ENCODE assay signal across 8 cellular contexts in genomic region chr2:223896751-223897320, GRCh38. TPM values are rescaled to one million over a fixed set of nuclear protein-coding genes. Genes with fewer than 3 reads are reported as not detected.
A peak's percentile ranks its signal among the peaks of the same experiment; 100 is the strongest.
DNase-seq lines count a peak whose midpoint lies in the region; ATAC-seq and TF ChIP-seq lines count a peak whose summit lies in the region.

No MANE protein-coding gene starts in this region.

- no peak overlapping the region for H3K27ac ChIP-seq in right atrium auricular region

- no peaks in the 10 kb centered on the region for H3K27me3 ChIP-seq in GM06990 (replicated peaks; ENCODE audit: control insufficient read depth, insufficient read depth, low read length)
- H3K27me3 ChIP-seq in right atrium auricular region, result no peaks in the 10 kb centered on the region

- H3K4me3 Mint-ChIP-seq in chondrocyte (ENCODE audit: unreplicated experiment), result no peak overlapping the region

- TF ChIP-seq CTCF in GM06990 (IDR thresholded peaks at IDR 0.05; ENCODE audit: insufficient read depth, low read length, poor library complexity, severe bottlenecking) (no peak), chondrocyte (IDR thresholded peaks at IDR 0.05) (no peak), right atrium auricular region (IDR thresholded peaks at IDR 0.05) (no peak)

- no peaks in the 10 kb centered on the region for H3K4me1 ChIP-seq in right atrium auricular region

- peaks cover 3% of the 10 kb centered on the region for H3K4me1 Mint-ChIP-seq in chondrocyte (ENCODE audit: low read depth)

- DNase-seq in GM06990 (ENCODE audit: extremely low read depth, insufficient read length) (peak; percentile 78), chondrocyte (ENCODE audit: low spot score) (no peak), ecto neural progenitor cell (ENCODE audit: low spot score) (no peak), head of caudate nucleus (no peak), right atrium auricular region (ENCODE audit: low spot score) (no peak)
- DNase-seq in stimulated activated naive CD4-positive, alpha-beta T cell treated with Interleukin-2 at 50 U/mL for 16 hours (lab: John Stamatoyannopoulos, UW), result no peak

- ATAC-seq in GM21423 (IDR thresholded peaks at IDR 0.05; ENCODE audit: unreplicated experiment) (peak; percentile 67), HG03558 (IDR thresholded peaks at IDR 0.05; ENCODE audit: extremely low read depth, unreplicated experiment) (peak; percentile 50)

- H3K9me3 Mint-ChIP-seq in chondrocyte (ENCODE audit: low read depth), result no peaks in the 10 kb centered on the region

- intact Hi-C loops in head of caudate nucleus (cut with DNase I), result no loop called here

- H3K36me3 ChIP-seq in GM06990 (ENCODE audit: control insufficient read depth, insufficient read depth, low read length) (peaks cover 7% of the 10 kb centered on the region), right atrium auricular region (peaks cover 46% of the 10 kb centered on the region)

- H3K9me3 ChIP-seq in right atrium auricular region, result no peaks in the 10 kb centered on the region

- H3K36me3 Mint-ChIP-seq in chondrocyte (ENCODE audit: low read depth), result peaks cover 30% of the 10 kb centered on the region

- H3K27ac Mint-ChIP-seq in chondrocyte (ENCODE audit: unreplicated experiment), result peak overlapping the region; percentile 41

- H3K4me3 ChIP-seq in GM06990 (replicated peaks; ENCODE audit: low read depth, low read length) (no peak overlapping the region), right atrium auricular region (no peak overlapping the region)

- H3K27me3 Mint-ChIP-seq in chondrocyte (ENCODE audit: low read depth), result no peaks in the 10 kb centered on the region

RNA-seq across cellular contexts. Expression of gene WDFY1, which starts 48.3 kb away (rescaled TPM):
- 52.3 to 68.0 TPM (median 61.3 TPM) in 3 replicates for total RNA-seq in chondrocyte
- total RNA-seq in right atrium auricular region, result 10 to 100 TPM; 13.8 to 16.8 TPM

RNA-seq across cellular contexts. Expression of gene AP1S3, which starts 59.5 kb away (rescaled TPM):
- total RNA-seq in chondrocyte, result 5.2 to 6.4 TPM (median 5.5 TPM) in 3 replicates
- 1 to 10 TPM; 2.2 to 3.5 TPM for total RNA-seq in right atrium auricular region
